1 cellular context compared by ENCODE assay signal in genomic region chr15:39799552-39800011, GRCh38.
TF ChIP-seq lines count a peak whose summit lies in the region.

No MANE protein-coding gene starts in this region.

TF ChIP-seq in HepG2, 621 proteins besides CTCF, POLR2A, EP300 and RAD21 (continued from another document):
- TF ChIP-seq HOXA9 (CRISPR knock-in tag; IDR thresholded peaks at IDR 0.05; ENCODE audit: borderline replicate concordance) (no peak), TCF12 (IDR thresholded peaks at IDR 0.05) (no peak), TCF12 (CRISPR knock-in tag; IDR thresholded peaks at IDR 0.05) (no peak), ARNT (IDR thresholded peaks at IDR 0.05) (no peak), TARDBP (CRISPR knock-in tag; IDR thresholded peaks at IDR 0.05) (no peak), ZBTB4 (CRISPR knock-in tag; IDR thresholded peaks at IDR 0.05; ENCODE audit: borderline replicate concordance) (no peak), ZNF264 (CRISPR knock-in tag; IDR thresholded peaks at IDR 0.05) (no peak)
